10 cellular contexts compared by ENCODE assay signal in the genomic region with DNA sequence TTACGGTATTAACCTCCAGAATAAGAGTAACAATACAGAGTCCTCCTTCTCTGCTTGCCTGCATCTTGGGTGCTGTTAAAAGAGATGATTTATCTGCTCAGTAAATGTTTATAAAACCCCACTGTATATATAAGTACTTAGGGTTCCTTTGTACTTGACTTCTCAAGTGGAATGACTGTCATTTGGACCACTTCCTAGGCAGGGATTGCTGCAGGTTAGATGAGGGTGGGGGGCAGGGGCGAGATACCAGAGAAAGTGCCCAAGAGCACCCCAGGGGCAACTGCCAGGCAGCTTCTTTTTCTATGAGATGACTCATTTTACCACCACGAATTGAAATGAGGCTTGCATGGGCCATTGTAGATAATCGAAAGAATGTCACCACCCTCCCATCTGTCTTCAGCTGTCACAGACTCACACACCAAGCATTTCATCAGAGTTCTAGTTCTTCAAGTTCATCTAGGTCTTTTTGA.
A peak's percentile ranks its signal among the peaks of the same experiment; 100 is the strongest.
DNase-seq lines count a peak whose midpoint lies in the region; ATAC-seq and TF ChIP-seq lines count a peak whose summit lies in the region.
"Had no signal": no experiment of that assay in that cellular context is flagged by ENCODE, and none has a peak within 500 bp of the region (broad histone marks: within the 10 kb centered on the region; RNA-seq: fewer than 3 reads in every experiment).

No MANE protein-coding gene starts in this region.

- H3K27ac ChIP-seq in BLaER1 (peak overlapping the region; percentile 59), RWPE1 (no peak overlapping the region)

- ATAC-seq in GM21619 (IDR thresholded peaks at IDR 0.05; ENCODE audit: unreplicated experiment) (peak; percentile 64), HG02870 (IDR thresholded peaks at IDR 0.05; ENCODE audit: unreplicated experiment) (no peak)

- no peak overlapping the region for H3K27ac Mint-ChIP-seq in endothelial cell (ENCODE audit: unreplicated experiment)
- no peak overlapping the region for H3K27ac Mint-ChIP-seq in progenitor cell of endocrine pancreas
- H3K27ac Mint-ChIP-seq: activated naive CD8-positive, alpha-beta T cell had no signal

- CTCF ChIA-PET in RWPE1 (lab: Yijun Ruan, JAX), result interaction anchor here (0.6 to 0.9 kb wide), 3 partner anchors 16 to 971 kb away, joined by 3 read pairs; no protein-coding TSS in a partner anchor

- no peak overlapping the region; the same call in 1 of the 2 replicates for H3K4me3 ChIP-seq in BLaER1

- DNase-seq in RWPE1 (ENCODE audit: low spot score) (peak; percentile 78), iris pigment epithelial cell (ENCODE audit: low read depth) (peak; percentile 57), pons (ENCODE audit: low spot score) (no peak), endothelial cell (ENCODE audit: low spot score) (no peak), progenitor cell of endocrine pancreas (ENCODE audit: low spot score, unreplicated experiment) (no peak)
- DNase-seq: SHP77 treated with DMSO at 0.1 percent for 48 hours had no signal

- H3K27me3 ChIP-seq in BLaER1, result no peaks in the 10 kb centered on the region

- peak overlapping the region; percentile 74 for H3K4me2 ChIP-seq in BLaER1

- TF ChIP-seq CTCF in RWPE1 (conservative IDR thresholded peaks at IDR 0.05; ENCODE audit: low read depth) (no peak), endothelial cell (IDR thresholded peaks at IDR 0.05; ENCODE audit: unreplicated experiment) (no peak), progenitor cell of endocrine pancreas (IDR thresholded peaks at IDR 0.05; ENCODE audit: unreplicated experiment) (no peak)

- H3K4me3 Mint-ChIP-seq in endothelial cell (ENCODE audit: unreplicated experiment) (no peak overlapping the region), progenitor cell of endocrine pancreas (ENCODE audit: low read depth) (no peak overlapping the region)
- H3K4me3 Mint-ChIP-seq: activated naive CD8-positive, alpha-beta T cell had no signal

- peaks cover 74% of the 10 kb centered on the region for H3K4me1 ChIP-seq in BLaER1

- POLR2A ChIA-PET in RWPE1 (lab: Yijun Ruan, JAX; ENCODE audit: low non-redundant PET), result no interaction called here

- H3K36me3 Mint-ChIP-seq in endothelial cell (ENCODE audit: low read depth, unreplicated experiment) (peaks cover 33% of the 10 kb centered on the region), progenitor cell of endocrine pancreas (ENCODE audit: insufficient read depth) (peaks cover 27% of the 10 kb centered on the region)
- H3K36me3 Mint-ChIP-seq: activated naive CD8-positive, alpha-beta T cell had no signal

- H3K9me3 ChIP-seq in BLaER1, result peaks cover 17% of the 10 kb centered on the region

- peaks cover 100% of the 10 kb centered on the region for H4K20me1 ChIP-seq in BLaER1

- peaks cover 83% of the 10 kb centered on the region for H3K36me3 ChIP-seq in BLaER1

- H3K27me3 Mint-ChIP-seq in endothelial cell (ENCODE audit: unreplicated experiment), result peaks cover 2% of the 10 kb centered on the region
- H3K27me3 Mint-ChIP-seq in progenitor cell of endocrine pancreas, result peaks cover 56% of the 10 kb centered on the region
- H3K27me3 Mint-ChIP-seq: activated naive CD8-positive, alpha-beta T cell had no signal

- no peaks in the 10 kb centered on the region for H3K9me3 Mint-ChIP-seq in endothelial cell (ENCODE audit: unreplicated experiment)
- peaks cover 5% of the 10 kb centered on the region for H3K9me3 Mint-ChIP-seq in progenitor cell of endocrine pancreas (ENCODE audit: low read depth)

- peak overlapping the region; percentile 32; the same call in 1 of the 2 replicates for H3K9ac ChIP-seq in BLaER1

- H3K4me1 Mint-ChIP-seq in endothelial cell (ENCODE audit: unreplicated experiment) (peaks cover 11% of the 10 kb centered on the region), progenitor cell of endocrine pancreas (ENCODE audit: low read depth) (peaks cover 23% of the 10 kb centered on the region)

Comparison
In these comparisons a context has a peak if more than half of its experiments do, and no peak if none do; other contexts are left out.
1. DNase-seq: peak in RWPE1 (single experiment) and iris pigment epithelial cell (single experiment); none in pons (single experiment), endothelial cell (single experiment) and progenitor cell of endocrine pancreas (single experiment).